11 cellular contexts compared by ENCODE assay signal in the genomic region with DNA sequence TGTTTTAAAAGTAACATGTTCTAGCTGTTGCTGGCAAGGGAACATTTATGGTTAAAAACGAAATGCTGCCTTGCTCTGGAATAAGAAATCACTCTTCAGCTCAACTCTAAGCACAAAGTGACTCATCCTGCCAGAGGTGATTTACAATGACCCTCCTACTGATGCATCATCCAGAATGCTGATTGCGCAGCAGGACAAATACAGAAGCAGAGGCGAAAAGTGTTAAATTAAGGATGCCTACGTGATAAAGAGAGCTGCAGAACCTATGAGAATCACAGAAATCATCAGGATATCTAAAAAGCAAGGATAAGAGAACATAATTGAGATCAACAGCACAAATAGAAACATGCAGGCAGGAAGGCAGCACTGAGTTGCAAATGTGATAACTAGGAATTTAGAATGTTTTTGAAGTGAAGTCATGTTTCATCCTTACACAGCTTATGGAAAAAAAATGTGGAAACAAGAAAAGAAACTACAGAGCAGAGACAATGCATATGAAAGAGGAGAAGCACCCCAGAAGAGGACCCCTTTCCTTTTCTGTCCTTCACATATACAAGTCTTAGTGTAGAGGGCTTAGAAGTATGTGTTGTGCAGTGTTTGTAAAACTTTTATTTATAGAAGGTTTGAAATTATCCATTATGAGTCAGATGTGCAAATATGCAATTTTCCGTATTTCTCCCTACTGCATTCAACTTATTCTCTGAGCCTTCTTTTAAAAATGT.
DNase-seq lines count a peak whose midpoint lies in the region; ATAC-seq, FAIRE-seq and TF ChIP-seq lines count a peak whose summit lies in the region.
"Had no signal": no experiment of that assay in that cellular context is flagged by ENCODE, and none has a peak within 500 bp of the region (broad histone marks: within the 10 kb centered on the region; RNA-seq: fewer than 3 reads in every experiment).

No MANE protein-coding gene starts in this region.

- peaks cover 27% of the 10 kb centered on the region for H3K4me1 ChIP-seq in HUES64 (ENCODE audit: insufficient read depth, low read length)
- 0 out of 5 replicates have a peak, but pooled peaks cover 0 to 4% of the 10 kb centered on the region in 2 experiments for H3K4me1 ChIP-seq in K562 (replicated peaks in 1 of 2; ENCODE audit: control insufficient read depth in 2 of 2, insufficient read depth in 2 of 2, low read length in 2 of 2)

- DNase-seq in AG04450 (ENCODE audit: low read depth, low spot score) (peak; percentile 68), K562 (ENCODE audit: extremely low read depth in 1 of 4, low spot score in 3 of 4) (peak in 1 of 4 experiments; percentile 11), left kidney (ENCODE audit: low read depth, low spot score) (peak; percentile 45), GM13976 (ENCODE audit: low spot score) (no peak), cerebellar cortex (ENCODE audit: low spot score) (no peak), activated gamma-delta T cell treated with Interleukin-2 at 50 U/mL for 16 hours (no peak)
- DNase-seq in activated T-helper 2 cell treated with anti-CD3 and anti-CD28 coated beads, Interferon-gamma antibody, Interleukin-2, Interleukin-4, amounts not matched to agents 10 μg/mL and 5 μg/mL and 100 μg/mL, durations not matched to agents 14 hours and 24 hours and 36 hours (ENCODE audit: low spot score): no peak
- DNase-seq: activated CD4-positive, alpha-beta memory T cell treated with anti-CD3 and anti-CD28 coated beads for 36 hours; effector CD4-positive, alpha-beta T cell; NK-92 treated with Interleukin-12 subunit alpha and Interleukin-12 subunit beta, amount 100 ng/mL, for 24 hours had no signal

- no peaks in the 10 kb centered on the region for H3K79me2 ChIP-seq in K562 (ENCODE audit: control insufficient read depth, insufficient read depth, low read length)

- WGBS in HUES64: 57% methylated on average over 4 of the region's 5 CpGs
- 11% methylated on average over 5 of the region's 5 CpGs for WGBS in K562 (ENCODE audit: insufficient coverage, low coverage, missing lambda C conversion rate)

- no peaks in the 10 kb centered on the region for H3K27me3 Mint-ChIP-seq in activated T-helper 2 cell treated with anti-CD3 and anti-CD28 coated beads, Interferon-gamma antibody, Interleukin-2, Interleukin-4, amounts not matched to agents 10 μg/mL and 5 μg/mL and 100 μg/mL, durations not matched to agents 14 hours and 24 hours and 36 hours (ENCODE audit: low read depth)
- H3K27me3 Mint-ChIP-seq: activated CD4-positive, alpha-beta memory T cell treated with anti-CD3 and anti-CD28 coated beads for 36 hours had no signal

- no peak for FAIRE-seq in K562 (lab: Jason Lieb, UNC)

- POLR2A ChIA-PET in AG04450 (lab: Yijun Ruan, JAX) (interaction anchor here (0.9 to 1.2 kb wide), 3 partner anchors 9 to 354 kb away, joined by 3 to 12 read pairs (median 3); no protein-coding TSS in a partner anchor), K562 (lab: Yijun Ruan, JAX) (interaction anchor here (0.6 kb wide), 1 partner anchor 15 kb away, joined by 3 read pairs; no protein-coding TSS in a partner anchor)

- no peak overlapping the region for H3K9ac ChIP-seq in HUES64 (ENCODE audit: low read depth, low read length)
- no peak overlapping the region for H3K9ac ChIP-seq in K562 (ENCODE audit: insufficient read depth in 1 of 2, low read depth in 2 of 2, low read length in 2 of 2)

- H3K27me3 ChIP-seq in AG04450 (ENCODE audit: control insufficient read depth, insufficient read depth, low read length) (no peaks in the 10 kb centered on the region), HUES64 (ENCODE audit: insufficient read depth, low read length) (no peaks in the 10 kb centered on the region), K562 (ENCODE audit: control insufficient read depth in 2 of 2, insufficient read depth in 2 of 2, low read length in 2 of 2) (no peaks in the 10 kb centered on the region)

- H3K4me3 ChIP-seq in AG04450 (ENCODE audit: low read depth, low read length): peak overlapping the region; percentile 38
- no peak overlapping the region for H3K4me3 ChIP-seq in HUES64 (ENCODE audit: low read length)
- H3K4me3 ChIP-seq in K562: no peak overlapping the region

- no peaks in the 10 kb centered on the region for H3K9me1 ChIP-seq in K562 (ENCODE audit: control insufficient read depth, insufficient read depth, low read length)

- TF ChIP-seq RAD21 in K562 (CRISPR knock-in tag; conservative IDR thresholded peaks at IDR 0.05 in 1 of 2, IDR thresholded peaks at IDR 0.05 in 1 of 2): no peak

- no peak for TF ChIP-seq EP300 in K562 (IDR thresholded peaks at IDR 0.05; ENCODE audit: low read length)

- H3K27ac Mint-ChIP-seq in activated T-helper 2 cell treated with anti-CD3 and anti-CD28 coated beads, Interferon-gamma antibody, Interleukin-2, Interleukin-4, amounts not matched to agents 10 μg/mL and 5 μg/mL and 100 μg/mL, durations not matched to agents 14 hours and 24 hours and 36 hours: no peak overlapping the region
- H3K27ac Mint-ChIP-seq: activated CD4-positive, alpha-beta memory T cell treated with anti-CD3 and anti-CD28 coated beads for 36 hours had no signal

- TF ChIP-seq POLR2A in K562 (conservative IDR thresholded peaks at IDR 0.05): no peak

- H3K4me1 Mint-ChIP-seq in activated T-helper 2 cell treated with anti-CD3 and anti-CD28 coated beads, Interferon-gamma antibody, Interleukin-2, Interleukin-4, amounts not matched to agents 10 μg/mL and 5 μg/mL and 100 μg/mL, durations not matched to agents 14 hours and 24 hours and 36 hours (ENCODE audit: low read depth): no peaks in the 10 kb centered on the region

- H3K36me3 ChIP-seq in HUES64 (ENCODE audit: insufficient read depth, low read length): no peaks in the 10 kb centered on the region
- H3K36me3 ChIP-seq in K562 (ENCODE audit: control insufficient read depth, insufficient read depth, low read length): no peaks in the 10 kb centered on the region

- BruUV-seq in K562 (replicated peaks; lab: Mats Ljungman, UMichigan): no TSS peak

- in situ Hi-C loops in K562 (cut with MboI) (no loop called here), GM13976 (cut with MboI; ENCODE audit: low sequenced_read_pairs, unreplicated experiment) (no loop called here)

- ATAC-seq in K562: no peak

- H4K20me1 ChIP-seq in K562 (replicated peaks; ENCODE audit: control insufficient read depth, insufficient read depth, low read length): no peaks in the 10 kb centered on the region

- intact Hi-C loops in K562 (cut with micrococcal nuclease): no loop called here
- intact Hi-C loops in activated T-helper 2 cell treated with anti-CD3 and anti-CD28 coated beads, Interferon-gamma antibody, Interleukin-2, Interleukin-4, amounts not matched to agents 10 μg/mL and 5 μg/mL and 100 μg/mL, durations not matched to agents 14 hours and 24 hours and 36 hours (cut with micrococcal nuclease): no loop called here

- no peak overlapping the region for H3K4me3 Mint-ChIP-seq in activated T-helper 2 cell treated with anti-CD3 and anti-CD28 coated beads, Interferon-gamma antibody, Interleukin-2, Interleukin-4, amounts not matched to agents 10 μg/mL and 5 μg/mL and 100 μg/mL, durations not matched to agents 14 hours and 24 hours and 36 hours (ENCODE audit: low read depth)
- H3K4me3 Mint-ChIP-seq: activated CD4-positive, alpha-beta memory T cell treated with anti-CD3 and anti-CD28 coated beads for 36 hours had no signal

- peak overlapping the region; percentile 68 for H3K27ac ChIP-seq in AG04450 (ENCODE audit: low read depth, low read length)
- peak overlapping the region; percentile 72 for H3K27ac ChIP-seq in HUES64 (ENCODE audit: low read depth, low read length)
- no peak overlapping the region for H3K27ac ChIP-seq in K562 (ENCODE audit: extremely low read depth, low read depth, low read length)

- CTCF ChIA-PET in AG04450 (lab: Charles Lee) (interaction anchor here (0.6 to 3.2 kb wide), 5 partner anchors 13 to 628 kb away, joined by 3 to 18 read pairs (median 4); no protein-coding TSS in a partner anchor), K562 (lab: Yijun Ruan, JAX; ENCODE audit: low intra/inter-chr PET ratio) (no interaction called here)

- H3K9me3 ChIP-seq in AG04450 (ENCODE audit: control insufficient read depth, insufficient read depth, low read length) (no peaks in the 10 kb centered on the region), HUES64 (ENCODE audit: insufficient read depth, low read depth, low read length) (no peaks in the 10 kb centered on the region), K562 (replicated peaks; ENCODE audit: control insufficient read depth, insufficient read depth, low read depth, low read length) (no peaks in the 10 kb centered on the region)

- H2AFZ ChIP-seq in K562 (ENCODE audit: low read depth, low read length): no peak overlapping the region

- H3K9me3 Mint-ChIP-seq in activated T-helper 2 cell treated with anti-CD3 and anti-CD28 coated beads, Interferon-gamma antibody, Interleukin-2, Interleukin-4, amounts not matched to agents 10 μg/mL and 5 μg/mL and 100 μg/mL, durations not matched to agents 14 hours and 24 hours and 36 hours: no peaks in the 10 kb centered on the region

- no peaks in the 10 kb centered on the region for H3K36me3 Mint-ChIP-seq in activated T-helper 2 cell treated with anti-CD3 and anti-CD28 coated beads, Interferon-gamma antibody, Interleukin-2, Interleukin-4, amounts not matched to agents 10 μg/mL and 5 μg/mL and 100 μg/mL, durations not matched to agents 14 hours and 24 hours and 36 hours (ENCODE audit: low read depth)
- H3K36me3 Mint-ChIP-seq: activated CD4-positive, alpha-beta memory T cell treated with anti-CD3 and anti-CD28 coated beads for 36 hours had no signal

- TF ChIP-seq CTCF in AG04450 (IDR thresholded peaks at IDR 0.05; ENCODE audit: low read depth, low read length): no peak
- no peak for TF ChIP-seq CTCF in K562 (IDR thresholded peaks at IDR 0.05 in 2 of 3, conservative IDR thresholded peaks at IDR 0.05 in 1 of 3; ENCODE audit: insufficient read depth in 2 of 3, low read depth in 1 of 3, low read length in 3 of 3)
- no peak for TF ChIP-seq CTCF in GM13976 (IDR thresholded peaks at IDR 0.05; ENCODE audit: borderline replicate concordance, control extremely low read depth, extremely low read depth, insufficient read depth, missing control alignments)

- no peak overlapping the region for H3K4me2 ChIP-seq in K562 (ENCODE audit: insufficient read depth, low read length)

TF ChIP-seq in K562, 482 proteins besides CTCF, POLR2A, EP300 and RAD21 (continues in another document):
- no peak for TF ChIP-seq CBFA2T3 (IDR thresholded peaks at IDR 0.05)
- TF ChIP-seq FOXM1 (IDR thresholded peaks at IDR 0.05; ENCODE audit: low read depth): no peak
- TF ChIP-seq FOXM1 (CRISPR knock-in tag; IDR thresholded peaks at IDR 0.05; ENCODE audit: low read depth): no peak
- TF ChIP-seq, protein P1, sequence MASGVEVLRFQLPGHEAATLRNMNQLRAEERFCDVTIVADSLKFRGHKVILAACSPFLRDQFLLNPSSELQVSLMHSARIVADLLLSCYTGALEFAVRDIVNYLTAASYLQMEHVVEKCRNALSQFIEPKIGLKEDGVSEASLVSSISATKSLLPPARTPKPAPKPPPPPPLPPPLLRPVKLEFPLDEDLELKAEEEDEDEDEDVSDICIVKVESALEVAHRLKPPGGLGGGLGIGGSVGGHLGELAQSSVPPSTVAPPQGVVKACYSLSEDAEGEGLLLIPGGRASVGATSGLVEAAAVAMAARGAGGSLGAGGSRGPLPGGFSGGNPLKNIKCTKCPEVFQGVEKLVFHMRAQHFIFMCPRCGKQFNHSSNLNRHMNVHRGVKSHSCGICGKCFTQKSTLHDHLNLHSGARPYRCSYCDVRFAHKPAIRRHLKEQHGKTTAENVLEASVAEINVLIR (CRISPR knock-in tag; IDR thresholded peaks at IDR 0.05): no peak

Comparison
In these comparisons a context has a peak if more than half of its experiments do, and no peak if none do; other contexts are left out.
1. DNase-seq: peak in AG04450 (single experiment) and left kidney (single experiment); none in GM13976 (single experiment), cerebellar cortex (single experiment), activated gamma-delta T cell treated with Interleukin-2 at 50 U/mL for 16 hours (single experiment) and activated T-helper 2 cell treated with anti-CD3 and anti-CD28 coated beads, Interferon-gamma antibody, Interleukin-2, Interleukin-4, amounts not matched to agents 10 μg/mL and 5 μg/mL and 100 μg/mL, durations not matched to agents 14 hours and 24 hours and 36 hours (single experiment).